In genomic region chr15:85124173-85124572, GRCh38 we compare ENCODE assay signal across 23 cellular contexts.
"Had no signal": no experiment of that assay in that cellular context is flagged by ENCODE, and none has a peak within 500 bp of the region (broad histone marks: within the 10 kb centered on the region; RNA-seq: fewer than 3 reads in every experiment).

No MANE protein-coding gene starts in this region.

- DNase-seq: foreskin keratinocyte; kidney; left cardiac atrium; left ventricle myocardium inferior; lower lobe of right lung; mesenchymal stem cell; naive B cell; occipital lobe; pancreas; right lobe of liver; stimulated activated CD4-positive, alpha-beta T cell treated with anti-CD3 and anti-CD28 coated beads, Interleukin-15, amount 100 ng/mL, for 24 hours; stimulated activated CD4-positive, alpha-beta T cell treated with anti-CD3 and anti-CD28 coated beads, Interleukin-1b, Interleukin-23, amount 100 ng/mL, for 48 hours; stimulated activated CD4-positive, alpha-beta T cell treated with anti-CD3 and anti-CD28 coated beads, Interleukin-4, amount 100 ng/mL, for 24 hours; stomach; thyroid gland; uterus had no signal

- H3K27me3 ChIP-seq: foreskin keratinocyte, hepatocyte, pancreas, right lobe of liver, stomach, suprapubic skin, thyroid gland, uterus had no signal

- H3K27ac Mint-ChIP-seq: dendritic cell treated with granulocyte-macrophage colony-stimulating factor and Interleukin-4, amounts not matched to agents 40 ng/mL and 50 ng/mL, for 4 days; nephron; stimulated activated memory B cell treated with anti-CD40 and anti-IgM and Interleukin-4, amounts not matched to agents 10 μg/mL and 1 μg/mL and 100 μg/mL, for 72 hours; type B pancreatic cell had no signal

- H3K4me1 Mint-ChIP-seq: nephron; stimulated activated memory B cell treated with anti-CD40 and anti-IgM and Interleukin-4, amounts not matched to agents 10 μg/mL and 1 μg/mL and 100 μg/mL, for 72 hours had no signal

- ATAC-seq: left cardiac atrium; pancreas; right lobe of liver; stimulated activated memory B cell treated with anti-CD40 and anti-IgM and Interleukin-4, amounts not matched to agents 10 μg/mL and 1 μg/mL and 100 μg/mL, for 72 hours had no signal

- H3K4me3 Mint-ChIP-seq: dendritic cell treated with granulocyte-macrophage colony-stimulating factor and Interleukin-4, amounts not matched to agents 40 ng/mL and 50 ng/mL, for 4 days; naive B cell; nephron; stimulated activated memory B cell treated with anti-CD40 and anti-IgM and Interleukin-4, amounts not matched to agents 10 μg/mL and 1 μg/mL and 100 μg/mL, for 72 hours; type B pancreatic cell had no signal

- H3K27me3 Mint-ChIP-seq: dendritic cell treated with granulocyte-macrophage colony-stimulating factor and Interleukin-4, amounts not matched to agents 40 ng/mL and 50 ng/mL, for 4 days; naive B cell; progenitor cell of endocrine pancreas; stimulated activated memory B cell treated with anti-CD40 and anti-IgM and Interleukin-4, amounts not matched to agents 10 μg/mL and 1 μg/mL and 100 μg/mL, for 72 hours; type B pancreatic cell had no signal

- H3K9me3 Mint-ChIP-seq: dendritic cell treated with granulocyte-macrophage colony-stimulating factor and Interleukin-4, amounts not matched to agents 40 ng/mL and 50 ng/mL, for 4 days; naive B cell; stimulated activated memory B cell treated with anti-CD40 and anti-IgM and Interleukin-4, amounts not matched to agents 10 μg/mL and 1 μg/mL and 100 μg/mL, for 72 hours; type B pancreatic cell had no signal

- H3K36me3 ChIP-seq: uterus had no signal

- H3K4me3 ChIP-seq: hepatocyte, left ventricle myocardium inferior, lower lobe of right lung, pancreas, right lobe of liver, stomach, suprapubic skin, thyroid gland, uterus had no signal

- H3K9me3 ChIP-seq: left ventricle myocardium inferior, lower lobe of right lung, pancreas, right lobe of liver, stomach, suprapubic skin, thyroid gland, uterus had no signal

- H3K27ac ChIP-seq: foreskin keratinocyte, hepatocyte, left ventricle myocardium inferior, lower lobe of right lung, pancreas, right lobe of liver, stomach, suprapubic skin, thyroid gland, uterus had no signal

- H3K4me1 ChIP-seq: lower lobe of right lung, pancreas, right lobe of liver, suprapubic skin, thyroid gland, uterus had no signal
